In the genomic region with DNA sequence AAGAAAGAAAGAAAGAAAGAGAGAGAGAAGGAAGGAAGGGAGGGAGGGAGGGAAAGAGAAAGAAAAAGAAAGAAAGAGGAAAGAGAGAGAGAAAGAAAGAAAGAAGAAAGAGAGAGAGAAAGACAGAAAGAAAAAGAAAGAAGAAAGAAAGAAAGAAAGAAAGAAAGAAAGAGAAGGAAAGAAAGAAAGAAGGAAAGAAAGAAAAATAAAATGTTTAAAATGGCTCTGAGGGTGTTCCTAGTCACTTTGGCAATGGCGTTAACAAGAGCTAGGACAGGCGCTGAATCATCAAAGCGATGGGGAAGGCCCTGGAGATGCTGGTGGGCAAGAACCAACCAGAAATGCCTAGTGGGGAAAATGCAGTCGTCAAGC, we compare ENCODE assay signal across 34 cellular contexts.
"Had no signal": no experiment of that assay in that cellular context is flagged by ENCODE, and none has a peak within 500 bp of the region (broad histone marks: within the 10 kb centered on the region; RNA-seq: fewer than 3 reads in every experiment).

No MANE protein-coding gene starts in this region.

- H3K36me3 ChIP-seq: adrenal gland, brain microvascular endothelial cell, breast epithelium had no signal

- H3K4me3 Mint-ChIP-seq: activated B cell treated with CpG ODN at 0.5 μM for 24 hours; activated CD4-positive, alpha-beta memory T cell treated with anti-CD3 and anti-CD28 coated beads for 36 hours; activated CD4-positive, alpha-beta T cell treated with anti-CD3 and anti-CD28 coated beads, Interleukin-2, amount 10 ng/mL, durations not matched to agents 24 days and 14 days; activated CD8-positive, alpha-beta T cell treated with anti-CD3 and anti-CD28 coated beads for 36 hours; activated naive CD4-positive, alpha-beta T cell treated with anti-CD3 and anti-CD28 coated beads for 36 hours; activated naive CD8-positive, alpha-beta T cell treated with anti-CD3 and anti-CD28 coated beads for 36 hours; activated T-cell treated with anti-CD3 and anti-CD28 coated beads, Interleukin-2, amount 50 U/mL, for 4 hours; activated T-cell treated with anti-CD3 and anti-CD28 coated beads, Interleukin-2, amount 50 U/mL, for 72 hours; activated T-helper 1 cell treated with anti-CD3 and anti-CD28 coated beads, Interleukin-12 subunit alpha, Interleukin-12 subunit beta, Interleukin-2, Interleukin-4 antibody, amounts not matched to agents 30 ng/mL and 10 ng/mL and 1 ng/mL, durations not matched to agents 14 hours and 24 hours and 36 hours; activated T-helper 17 cell treated with anti-CD3 and anti-CD28 coated beads, Interleukin-2, amount 50 U/mL, for 72 hours; T-helper 1 cell treated with Interleukin-12 subunit alpha and Interleukin-12 subunit beta and Interleukin-4 antibody, amounts not matched to agents 30 μg/mL and 1 μg/mL, for 36 hours; T-helper 2 cell treated with Interferon-gamma antibody and Interleukin-4, amounts not matched to agents 5 μg/mL and 100 μg/mL, for 36 hours had no signal

- H3K27me3 Mint-ChIP-seq: activated B cell treated with CpG ODN at 0.5 μM for 24 hours; activated CD4-positive, alpha-beta T cell treated with anti-CD3 and anti-CD28 coated beads, Interleukin-2, amount 10 ng/mL, durations not matched to agents 24 days and 14 days had no signal

- DNase-seq: activated B cell treated with CpG ODN at 0.5 μM for 24 hours; activated CD4-positive, alpha-beta memory T cell treated with anti-CD3 and anti-CD28 coated beads for 36 hours; activated CD4-positive, alpha-beta T cell treated with anti-CD3 and anti-CD28 coated beads for 4 hours; activated CD4-positive, alpha-beta T cell treated with anti-CD3 and anti-CD28 coated beads, Interleukin-2, amount 10 ng/mL, durations not matched to agents 24 days and 14 days; activated CD4-positive, alpha-beta T cell treated with anti-CD3 and anti-CD28 coated beads, Interleukin-2, amount 50 U/mL, for 1 hour; activated CD4-positive, alpha-beta T cell treated with anti-CD3 and anti-CD28 coated beads, Interleukin-2, amount 50 U/mL, for 4 hours; activated CD4-positive, CD25-positive, alpha-beta regulatory T cell treated with anti-CD3 and anti-CD28 coated beads, Interleukin-2, amount 50 U/mL, for 72 hours; activated CD8-positive, alpha-beta memory T cell treated with anti-CD3 and anti-CD28 coated beads, Interleukin-2, amount 50 U/mL, for 4 hours; activated CD8-positive, alpha-beta T cell treated with anti-CD3 and anti-CD28 coated beads for 36 hours; activated effector memory CD4-positive, alpha-beta T cell treated with anti-CD3 and anti-CD28 coated beads, Interleukin-2, amount 50 U/mL, for 16 hours; activated gamma-delta T cell treated with Interleukin-2 at 50 U/mL for 16 hours; activated naive CD4-positive, alpha-beta T cell; activated naive CD4-positive, alpha-beta T cell treated with anti-CD3 and anti-CD28 coated beads for 36 hours; activated naive CD4-positive, alpha-beta T cell treated with anti-CD3 and anti-CD28 coated beads, Interleukin-2, amount 50 U/mL, for 16 hours; activated naive CD8-positive, alpha-beta T cell treated with anti-CD3 and anti-CD28 coated beads for 36 hours; activated T-cell treated with anti-CD3 and anti-CD28 coated beads for 4 hours; activated T-cell treated with anti-CD3 and anti-CD28 coated beads, Interleukin-2, amount 50 U/mL, for 1 hour; activated T-cell treated with anti-CD3 and anti-CD28 coated beads, Interleukin-2, amount 50 U/mL, for 4 hours; activated T-cell treated with anti-CD3 and anti-CD28 coated beads, Interleukin-2, amount 50 U/mL, for 72 hours; adrenal gland; amniotic stem cell; body of pancreas; brain microvascular endothelial cell; central memory CD4-positive, alpha-beta T cell; T-helper 1 cell; T-helper 2 cell; T-helper 9 cell had no signal

- H3K4me1 Mint-ChIP-seq: activated B cell treated with CpG ODN at 0.5 μM for 24 hours; activated CD4-positive, alpha-beta T cell treated with anti-CD3 and anti-CD28 coated beads, Interleukin-2, amount 10 ng/mL, durations not matched to agents 24 days and 14 days; activated naive CD8-positive, alpha-beta T cell treated with anti-CD3 and anti-CD28 coated beads for 36 hours; activated T-helper 17 cell treated with anti-CD3 and anti-CD28 coated beads, Interleukin-2, amount 50 U/mL, for 72 hours had no signal

- H3K27ac Mint-ChIP-seq: activated B cell treated with CpG ODN at 0.5 μM for 24 hours; activated CD4-positive, alpha-beta memory T cell treated with anti-CD3 and anti-CD28 coated beads for 36 hours; activated CD4-positive, alpha-beta T cell treated with anti-CD3 and anti-CD28 coated beads, Interleukin-2, amount 10 ng/mL, durations not matched to agents 24 days and 14 days; activated CD8-positive, alpha-beta T cell treated with anti-CD3 and anti-CD28 coated beads for 36 hours; activated naive CD4-positive, alpha-beta T cell treated with anti-CD3 and anti-CD28 coated beads, Interleukin-2, amount 50 U/mL, for 72 hours; activated naive CD8-positive, alpha-beta T cell treated with anti-CD3 and anti-CD28 coated beads for 36 hours; activated T-cell treated with anti-CD3 and anti-CD28 coated beads, Interleukin-2, amount 50 U/mL, for 72 hours; activated T-helper 1 cell treated with anti-CD3 and anti-CD28 coated beads, Interleukin-12 subunit alpha, Interleukin-12 subunit beta, Interleukin-2, Interleukin-4 antibody, amounts not matched to agents 30 ng/mL and 10 ng/mL and 1 ng/mL, durations not matched to agents 14 hours and 24 hours and 36 hours; activated T-helper 17 cell treated with anti-CD3 and anti-CD28 coated beads, Interleukin-2, amount 50 U/mL, for 72 hours; T-helper 1 cell treated with Interleukin-12 subunit alpha and Interleukin-12 subunit beta and Interleukin-4 antibody, amounts not matched to agents 30 μg/mL and 1 μg/mL, for 36 hours; T-helper 2 cell treated with Interferon-gamma antibody and Interleukin-4, amounts not matched to agents 5 μg/mL and 100 μg/mL, for 36 hours had no signal

- H3K4me1 ChIP-seq: adrenal gland, body of pancreas, breast epithelium had no signal

- H3K4me3 ChIP-seq: adrenal gland, body of pancreas, breast epithelium had no signal

- H3K27me3 ChIP-seq: adrenal gland, body of pancreas, brain microvascular endothelial cell had no signal

- H3K27ac ChIP-seq: adrenal gland, body of pancreas, brain microvascular endothelial cell, breast epithelium, VCaP had no signal

- H3K36me3 Mint-ChIP-seq: activated CD4-positive, alpha-beta memory T cell treated with anti-CD3 and anti-CD28 coated beads for 36 hours had no signal
